In genomic region chr2:59584958-59585357, GRCh38 we compare ENCODE assay signal across 9 cellular contexts.
A peak's percentile ranks its signal among the peaks of the same experiment; 100 is the strongest.
DNase-seq lines count a peak whose midpoint lies in the region; ATAC-seq and TF ChIP-seq lines count a peak whose summit lies in the region.
"Had no signal": no experiment of that assay in that cellular context is flagged by ENCODE, and none has a peak within 500 bp of the region (broad histone marks: within the 10 kb centered on the region; RNA-seq: fewer than 3 reads in every experiment).

No MANE protein-coding gene starts in this region.

- no peaks in the 10 kb centered on the region for H3K79me1 ChIP-seq in mesendoderm (ENCODE audit: low read length)

- DNase-seq in NCI-H345 (lab: John Stamatoyannopoulos, UW) (peak; percentile 1), NCI-H345 treated with DMSO at 0.1 percent for 48 hours (lab: John Stamatoyannopoulos, UW; ENCODE audit: unreplicated experiment) (no peak), SHP77 treated with DMSO at 0.1 percent for 48 hours (lab: John Stamatoyannopoulos, UW) (peak; percentile 8), mesendoderm (peak; percentile 80), activated gamma-delta T cell (lab: John Stamatoyannopoulos, UW) (no peak), dorsolateral prefrontal cortex (no peak)
- DNase-seq in Jurkat, Clone E6-1 (ENCODE audit: low read depth, low spot score) = peak; percentile 63
- DNase-seq: caudate nucleus had no signal

- H2BK120ac ChIP-seq in mesendoderm (ENCODE audit: low read depth, low read length) = no peak overlapping the region

- no peak overlapping the region for H4K5ac ChIP-seq in mesendoderm (ENCODE audit: low read length)

- ATAC-seq in HG02973 (IDR thresholded peaks at IDR 0.05; ENCODE audit: unreplicated experiment) = no peak

- no peaks in the 10 kb centered on the region for H3K36me3 ChIP-seq in mesendoderm (ENCODE audit: control insufficient read depth, insufficient read depth, low read length)

- H3K4me2 ChIP-seq in mesendoderm (ENCODE audit: low read length) = no peak overlapping the region

- no peak overlapping the region for H3K4ac ChIP-seq in mesendoderm (ENCODE audit: low read depth, low read length)

- H2BK15ac ChIP-seq in mesendoderm (replicated peaks; ENCODE audit: low read depth) = no peak overlapping the region

- H3K27ac ChIP-seq in mesendoderm (ENCODE audit: low read depth, low read length) (no peak overlapping the region), dorsolateral prefrontal cortex (no peak overlapping the region)

- H3K79me2 ChIP-seq in mesendoderm (ENCODE audit: control insufficient read depth, insufficient read depth, low read length) = no peaks in the 10 kb centered on the region

- H3K23ac ChIP-seq in mesendoderm (ENCODE audit: low read length) = no peak overlapping the region

- no CpG with 5 or more reads among the region's 1 CpG for WGBS in mesendoderm (ENCODE audit: extremely low coverage, insufficient coverage, low lambda C conversion rate)

- no peak overlapping the region for H2BK5ac ChIP-seq in mesendoderm (ENCODE audit: low read length)

- H2AK5ac ChIP-seq in mesendoderm (ENCODE audit: low read length) = no peak overlapping the region

- intact Hi-C loops in dorsolateral prefrontal cortex (cut with DNase I) = no loop called here

- no peaks in the 10 kb centered on the region for H3K4me1 ChIP-seq in mesendoderm (ENCODE audit: control insufficient read depth, low read depth, low read length)

- H4K8ac ChIP-seq in mesendoderm (ENCODE audit: low read depth, low read length) = no peak overlapping the region

- no peak overlapping the region for H3K9ac ChIP-seq in mesendoderm (ENCODE audit: low read length)

- TF ChIP-seq CTCF in dorsolateral prefrontal cortex (IDR thresholded peaks at IDR 0.05 in 54 of 56, conservative IDR thresholded peaks at IDR 0.05 in 2 of 56; ENCODE audit: low read depth in 1 of 56, partially characterized antibody in 56 of 56) = peak in 4 of 56 donors; percentile 10 to 24 (median 14)

- H3K4me3 ChIP-seq in Jurkat, Clone E6-1 (ENCODE audit: low read length) = no peak overlapping the region
- no peak overlapping the region for H3K4me3 ChIP-seq in mesendoderm (ENCODE audit: low read length)
- H3K4me3 ChIP-seq in dorsolateral prefrontal cortex = no peak overlapping the region

- no peaks in the 10 kb centered on the region for H3K27me3 ChIP-seq in mesendoderm (ENCODE audit: insufficient read depth, low read length, poor library complexity)
- peaks cover 0 to 4% (median 0%) of the 10 kb centered on the region in 45 donors for H3K27me3 ChIP-seq in dorsolateral prefrontal cortex

- no peak overlapping the region for H3K56ac ChIP-seq in mesendoderm (ENCODE audit: low read length)

- H3K18ac ChIP-seq in mesendoderm (ENCODE audit: low read length) = no peak overlapping the region

Comparison
In these comparisons a context has a peak if more than half of its experiments do, and no peak if none do; other contexts are left out.
1. DNase-seq: peak in NCI-H345 (single experiment), Jurkat, Clone E6-1 (single experiment), SHP77 treated with DMSO at 0.1 percent for 48 hours (single experiment) and mesendoderm (single experiment); none in NCI-H345 treated with DMSO at 0.1 percent for 48 hours (single experiment), activated gamma-delta T cell (single experiment) and dorsolateral prefrontal cortex (0 of 10).